Comparison of ENCODE assay signal across 1 cellular context in genomic region chr19:42487025-42487797, GRCh38.
TF ChIP-seq lines count a peak whose summit lies in the region.

No MANE protein-coding gene starts in this region.

TF ChIP-seq in K562, 482 proteins besides CTCF, POLR2A, EP300 and RAD21:
- TF ChIP-seq SRF (CRISPR knock-in tag; IDR thresholded peaks at IDR 0.05) (peak in 1 of 2 experiments; percentile 85; a peak in 2 of 4 replicates), TCF15 (CRISPR knock-in tag; IDR thresholded peaks at IDR 0.05) (no peak), ZFP36 (IDR thresholded peaks at IDR 0.05; ENCODE audit: low read depth, low read length, partially characterized antibody) (no peak), ZNF444 (CRISPR knock-in tag; IDR thresholded peaks at IDR 0.05) (no peak), GABPA (tag; conservative IDR thresholded peaks at IDR 0.05; ENCODE audit: low read depth) (peak; percentile 21; the same call in 1 of the 2 replicates)
TF ChIP-seq in K562: peak in this region for 2.
